ENCODE assay signal across 2 cellular contexts in genomic region chr17:44086364-44087311, GRCh38.
TF ChIP-seq lines count a peak whose summit lies in the region.

No MANE protein-coding gene starts in this region.

TF ChIP-seq in K562, 482 proteins besides CTCF, POLR2A, EP300 and RAD21 (continued from another document and continues in another):
- TF ChIP-seq, protein P1, sequence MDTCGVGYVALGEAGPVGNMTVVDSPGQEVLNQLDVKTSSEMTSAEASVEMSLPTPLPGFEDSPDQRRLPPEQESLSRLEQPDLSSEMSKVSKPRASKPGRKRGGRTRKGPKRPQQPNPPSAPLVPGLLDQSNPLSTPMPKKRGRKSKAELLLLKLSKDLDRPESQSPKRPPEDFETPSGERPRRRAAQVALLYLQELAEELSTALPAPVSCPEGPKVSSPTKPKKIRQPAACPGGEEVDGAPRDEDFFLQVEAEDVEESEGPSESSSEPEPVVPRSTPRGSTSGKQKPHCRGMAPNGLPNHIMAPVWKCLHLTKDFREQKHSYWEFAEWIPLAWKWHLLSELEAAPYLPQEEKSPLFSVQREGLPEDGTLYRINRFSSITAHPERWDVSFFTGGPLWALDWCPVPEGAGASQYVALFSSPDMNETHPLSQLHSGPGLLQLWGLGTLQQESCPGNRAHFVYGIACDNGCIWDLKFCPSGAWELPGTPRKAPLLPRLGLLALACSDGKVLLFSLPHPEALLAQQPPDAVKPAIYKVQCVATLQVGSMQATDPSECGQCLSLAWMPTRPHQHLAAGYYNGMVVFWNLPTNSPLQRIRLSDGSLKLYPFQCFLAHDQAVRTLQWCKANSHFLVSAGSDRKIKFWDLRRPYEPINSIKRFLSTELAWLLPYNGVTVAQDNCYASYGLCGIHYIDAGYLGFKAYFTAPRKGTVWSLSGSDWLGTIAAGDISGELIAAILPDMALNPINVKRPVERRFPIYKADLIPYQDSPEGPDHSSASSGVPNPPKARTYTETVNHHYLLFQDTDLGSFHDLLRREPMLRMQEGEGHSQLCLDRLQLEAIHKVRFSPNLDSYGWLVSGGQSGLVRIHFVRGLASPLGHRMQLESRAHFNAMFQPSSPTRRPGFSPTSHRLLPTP (IDR thresholded peaks at IDR 0.05; ENCODE audit: borderline replicate concordance, extremely low read depth, insufficient read length) = no peak
- TF ChIP-seq HDAC1 (IDR thresholded peaks at IDR 0.05) = peak in 1 of 2 experiments; percentile 64; a peak in 2 of 4 replicates
- TF ChIP-seq MYNN (IDR thresholded peaks at IDR 0.05) = peak; percentile 85
- TF ChIP-seq MYNN (CRISPR knock-in tag; IDR thresholded peaks at IDR 0.05) = no peak
- no peak for TF ChIP-seq KDM5B (IDR thresholded peaks at IDR 0.05; ENCODE audit: insufficient replicate concordance, low read depth, low read length)
- no peak for TF ChIP-seq ZC3H4 (CRISPR knock-in tag; IDR thresholded peaks at IDR 0.05; ENCODE audit: borderline replicate concordance)
- TF ChIP-seq DIDO1 (tag; IDR thresholded peaks at IDR 0.05; ENCODE audit: low read depth) = no peak
- TF ChIP-seq SOX6 (IDR thresholded peaks at IDR 0.05) = no peak
- TF ChIP-seq, protein P2, sequence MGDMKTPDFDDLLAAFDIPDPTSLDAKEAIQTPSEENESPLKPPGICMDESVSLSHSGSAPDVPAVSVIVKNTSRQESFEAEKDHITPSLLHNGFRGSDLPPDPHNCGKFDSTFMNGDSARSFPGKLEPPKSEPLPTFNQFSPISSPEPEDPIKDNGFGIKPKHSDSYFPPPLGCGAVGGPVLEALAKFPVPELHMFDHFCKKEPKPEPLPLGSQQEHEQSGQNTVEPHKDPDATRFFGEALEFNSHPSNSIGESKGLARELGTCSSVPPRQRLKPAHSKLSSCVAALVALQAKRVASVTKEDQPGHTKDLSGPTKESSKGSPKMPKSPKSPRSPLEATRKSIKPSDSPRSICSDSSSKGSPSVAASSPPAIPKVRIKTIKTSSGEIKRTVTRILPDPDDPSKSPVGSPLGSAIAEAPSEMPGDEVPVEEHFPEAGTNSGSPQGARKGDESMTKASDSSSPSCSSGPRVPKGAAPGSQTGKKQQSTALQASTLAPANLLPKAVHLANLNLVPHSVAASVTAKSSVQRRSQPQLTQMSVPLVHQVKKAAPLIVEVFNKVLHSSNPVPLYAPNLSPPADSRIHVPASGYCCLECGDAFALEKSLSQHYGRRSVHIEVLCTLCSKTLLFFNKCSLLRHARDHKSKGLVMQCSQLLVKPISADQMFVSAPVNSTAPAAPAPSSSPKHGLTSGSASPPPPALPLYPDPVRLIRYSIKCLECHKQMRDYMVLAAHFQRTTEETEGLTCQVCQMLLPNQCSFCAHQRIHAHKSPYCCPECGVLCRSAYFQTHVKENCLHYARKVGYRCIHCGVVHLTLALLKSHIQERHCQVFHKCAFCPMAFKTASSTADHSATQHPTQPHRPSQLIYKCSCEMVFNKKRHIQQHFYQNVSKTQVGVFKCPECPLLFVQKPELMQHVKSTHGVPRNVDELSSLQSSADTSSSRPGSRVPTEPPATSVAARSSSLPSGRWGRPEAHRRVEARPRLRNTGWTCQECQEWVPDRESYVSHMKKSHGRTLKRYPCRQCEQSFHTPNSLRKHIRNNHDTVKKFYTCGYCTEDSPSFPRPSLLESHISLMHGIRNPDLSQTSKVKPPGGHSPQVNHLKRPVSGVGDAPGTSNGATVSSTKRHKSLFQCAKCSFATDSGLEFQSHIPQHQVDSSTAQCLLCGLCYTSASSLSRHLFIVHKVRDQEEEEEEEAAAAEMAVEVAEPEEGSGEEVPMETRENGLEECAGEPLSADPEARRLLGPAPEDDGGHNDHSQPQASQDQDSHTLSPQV (IDR thresholded peaks at IDR 0.05) = peak; percentile 52
- no peak for TF ChIP-seq ZNF23 (CRISPR knock-in tag; IDR thresholded peaks at IDR 0.05)
- TF ChIP-seq XRCC5 (IDR thresholded peaks at IDR 0.05; ENCODE audit: low read depth, low read length) = no peak
- TF ChIP-seq, protein P3, sequence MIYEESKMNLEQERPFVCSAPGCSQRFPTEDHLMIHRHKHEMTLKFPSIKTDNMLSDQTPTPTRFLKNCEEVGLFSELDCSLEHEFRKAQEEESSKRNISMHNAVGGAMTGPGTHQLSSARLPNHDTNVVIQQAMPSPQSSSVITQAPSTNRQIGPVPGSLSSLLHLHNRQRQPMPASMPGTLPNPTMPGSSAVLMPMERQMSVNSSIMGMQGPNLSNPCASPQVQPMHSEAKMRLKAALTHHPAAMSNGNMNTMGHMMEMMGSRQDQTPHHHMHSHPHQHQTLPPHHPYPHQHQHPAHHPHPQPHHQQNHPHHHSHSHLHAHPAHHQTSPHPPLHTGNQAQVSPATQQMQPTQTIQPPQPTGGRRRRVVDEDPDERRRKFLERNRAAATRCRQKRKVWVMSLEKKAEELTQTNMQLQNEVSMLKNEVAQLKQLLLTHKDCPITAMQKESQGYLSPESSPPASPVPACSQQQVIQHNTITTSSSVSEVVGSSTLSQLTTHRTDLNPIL (CRISPR knock-in tag; IDR thresholded peaks at IDR 0.05) = no peak
- no peak for TF ChIP-seq ILK (tag; IDR thresholded peaks at IDR 0.05; ENCODE audit: borderline replicate concordance, low read depth)
- TF ChIP-seq ZBTB5 (IDR thresholded peaks at IDR 0.05) = no peak
- TF ChIP-seq HNRNPH1 (optimal IDR thresholded peaks at IDR 0.05; ENCODE audit: low read depth, low read length) = no peak
- no peak for TF ChIP-seq KAT2B (IDR thresholded peaks at IDR 0.05; ENCODE audit: low read depth, low read length)
- TF ChIP-seq TEAD1 (CRISPR knock-in tag; IDR thresholded peaks at IDR 0.05) = no peak
- TF ChIP-seq HCFC1 (IDR thresholded peaks at IDR 0.05; ENCODE audit: low read depth, low read length) = no peak
- TF ChIP-seq KLF1 (tag; IDR thresholded peaks at IDR 0.05) = no peak
- peak; percentile 91 for TF ChIP-seq JUND (IDR thresholded peaks at IDR 0.05; ENCODE audit: borderline replicate concordance, low read depth, low read length)
- TF ChIP-seq JUND (tag; IDR thresholded peaks at IDR 0.05; ENCODE audit: borderline replicate concordance, low read depth, low read length) = peak; percentile 62; the same call in 1 of the 3 replicates
- no peak for TF ChIP-seq CHD1 (IDR thresholded peaks at IDR 0.05; ENCODE audit: low read length)
- TF ChIP-seq DNMT1 (IDR thresholded peaks at IDR 0.05) = no peak

TF ChIP-seq in HepG2, 621 proteins besides CTCF, POLR2A, EP300 and RAD21 (continued from another document and continues in another):
- TF ChIP-seq TP53 (CRISPR knock-in tag; conservative IDR thresholded peaks at IDR 0.05) (no peak), PPARG (CRISPR knock-in tag; conservative IDR thresholded peaks at IDR 0.05) (no peak), ZNF17 (CRISPR knock-in tag; IDR thresholded peaks at IDR 0.05) (no peak), FOXA1 (IDR thresholded peaks at IDR 0.05) (no peak), FOXA1 (CRISPR knock-in tag; IDR thresholded peaks at IDR 0.05) (peak; percentile 93), TEAD3 (CRISPR knock-in tag; optimal IDR thresholded peaks at IDR 0.05; ENCODE audit: borderline replicate concordance) (peak; percentile 34), ZKSCAN1 (IDR thresholded peaks at IDR 0.05; ENCODE audit: low read length) (no peak), REST (IDR thresholded peaks at IDR 0.05; ENCODE audit: borderline replicate concordance in 1 of 2, low read depth in 1 of 2, low read length in 2 of 2) (no peak), ZNF597 (CRISPR knock-in tag; IDR thresholded peaks at IDR 0.05) (no peak), ZNF761 (CRISPR knock-in tag; conservative IDR thresholded peaks at IDR 0.05) (no peak), RBM39 (IDR thresholded peaks at IDR 0.05; ENCODE audit: low read depth, low read length, poor library complexity, severe bottlenecking) (no peak), ASH2L (IDR thresholded peaks at IDR 0.05; ENCODE audit: insufficient read length, low read depth, low read length) (no peak), ZFP41 (CRISPR knock-in tag; IDR thresholded peaks at IDR 0.05; ENCODE audit: borderline replicate concordance) (no peak), SETDB1 (CRISPR knock-in tag; IDR thresholded peaks at IDR 0.05; ENCODE audit: borderline replicate concordance) (no peak), ZNF530 (CRISPR knock-in tag; IDR thresholded peaks at IDR 0.05; ENCODE audit: low read depth) (no peak), TOE1 (CRISPR knock-in tag; IDR thresholded peaks at IDR 0.05) (no peak), ARID2 (CRISPR knock-in tag; IDR thresholded peaks at IDR 0.05; ENCODE audit: borderline replicate concordance) (no peak), ZNF510 (CRISPR knock-in tag; IDR thresholded peaks at IDR 0.05; ENCODE audit: low read depth) (no peak), DPF2 (CRISPR knock-in tag; IDR thresholded peaks at IDR 0.05; ENCODE audit: borderline replicate concordance, low read depth) (no peak), SOX6 (IDR thresholded peaks at IDR 0.05) (no peak), SOX6 (CRISPR knock-in tag; IDR thresholded peaks at IDR 0.05) (no peak), AGO1 (IDR thresholded peaks at IDR 0.05; ENCODE audit: low read depth, low read length, poor library complexity, severe bottlenecking) (peak; percentile 53)
- TF ChIP-seq, protein P4, sequence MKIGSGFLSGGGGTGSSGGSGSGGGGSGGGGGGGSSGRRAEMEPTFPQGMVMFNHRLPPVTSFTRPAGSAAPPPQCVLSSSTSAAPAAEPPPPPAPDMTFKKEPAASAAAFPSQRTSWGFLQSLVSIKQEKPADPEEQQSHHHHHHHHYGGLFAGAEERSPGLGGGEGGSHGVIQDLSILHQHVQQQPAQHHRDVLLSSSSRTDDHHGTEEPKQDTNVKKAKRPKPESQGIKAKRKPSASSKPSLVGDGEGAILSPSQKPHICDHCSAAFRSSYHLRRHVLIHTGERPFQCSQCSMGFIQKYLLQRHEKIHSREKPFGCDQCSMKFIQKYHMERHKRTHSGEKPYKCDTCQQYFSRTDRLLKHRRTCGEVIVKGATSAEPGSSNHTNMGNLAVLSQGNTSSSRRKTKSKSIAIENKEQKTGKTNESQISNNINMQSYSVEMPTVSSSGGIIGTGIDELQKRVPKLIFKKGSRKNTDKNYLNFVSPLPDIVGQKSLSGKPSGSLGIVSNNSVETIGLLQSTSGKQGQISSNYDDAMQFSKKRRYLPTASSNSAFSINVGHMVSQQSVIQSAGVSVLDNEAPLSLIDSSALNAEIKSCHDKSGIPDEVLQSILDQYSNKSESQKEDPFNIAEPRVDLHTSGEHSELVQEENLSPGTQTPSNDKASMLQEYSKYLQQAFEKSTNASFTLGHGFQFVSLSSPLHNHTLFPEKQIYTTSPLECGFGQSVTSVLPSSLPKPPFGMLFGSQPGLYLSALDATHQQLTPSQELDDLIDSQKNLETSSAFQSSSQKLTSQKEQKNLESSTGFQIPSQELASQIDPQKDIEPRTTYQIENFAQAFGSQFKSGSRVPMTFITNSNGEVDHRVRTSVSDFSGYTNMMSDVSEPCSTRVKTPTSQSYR (CRISPR knock-in tag; IDR thresholded peaks at IDR 0.05; ENCODE audit: borderline replicate concordance) = peak; percentile 57; the same call in 1 of the 2 replicates
